ENCODE assay signal across 17 cellular contexts in genomic region chr17:9200699-9201359, GRCh38.
DNase-seq lines count a peak whose midpoint lies in the region; ATAC-seq and TF ChIP-seq lines count a peak whose summit lies in the region.
"Had no signal": no experiment of that assay in that cellular context is flagged by ENCODE, and none has a peak within 500 bp of the region (broad histone marks: within the 10 kb centered on the region; RNA-seq: fewer than 3 reads in every experiment).

No MANE protein-coding gene starts in this region.

- intact Hi-C loops in activated naive CD4-positive, alpha-beta T cell treated with anti-CD3 and anti-CD28 coated beads for 36 hours (cut with micrococcal nuclease): no loop called here

- H3K27ac Mint-ChIP-seq in stimulated activated naive B cell treated with anti-CD40 and anti-IgM and Interleukin-4, amounts not matched to agents 10 μg/mL and 1 μg/mL and 100 μg/mL, for 72 hours: peak overlapping the region; percentile 96
- H3K27ac Mint-ChIP-seq in activated naive CD4-positive, alpha-beta T cell treated with anti-CD3 and anti-CD28 coated beads for 36 hours: no peak overlapping the region
- H3K27ac Mint-ChIP-seq: activated T-helper 2 cell treated with anti-CD3 and anti-CD28 coated beads, Interferon-gamma antibody, Interleukin-2, Interleukin-4, amounts not matched to agents 10 μg/mL and 5 μg/mL and 100 μg/mL, durations not matched to agents 14 hours and 24 hours and 36 hours; endodermal cell; natural killer cell treated with Interleukin-12 subunit alpha and Interleukin-12 subunit beta and Interleukin-15 and Interleukin-18, amount 100 ng/mL, for 72 hours had no signal

- H3K27me3 Mint-ChIP-seq in stimulated activated naive B cell treated with anti-CD40 and anti-IgM and Interleukin-4, amounts not matched to agents 10 μg/mL and 1 μg/mL and 100 μg/mL, for 72 hours: no peaks in the 10 kb centered on the region
- H3K27me3 Mint-ChIP-seq in activated naive CD4-positive, alpha-beta T cell treated with anti-CD3 and anti-CD28 coated beads for 36 hours (ENCODE audit: low read depth): peaks cover 2% of the 10 kb centered on the region

- peak; percentile 41 for DNase-seq in stimulated activated naive B cell treated with anti-CD40 and anti-IgM and Interleukin-4, amounts not matched to agents 10 μg/mL and 1 μg/mL and 100 μg/mL, for 72 hours
- DNase-seq in NCI-H1048 (lab: John Stamatoyannopoulos, UW) (no peak), ecto neural progenitor cell (ENCODE audit: low spot score) (no peak)
- no peak for DNase-seq in activated naive CD4-positive, alpha-beta T cell treated with anti-CD3 and anti-CD28 coated beads for 36 hours
- DNase-seq: activated CD4-positive, alpha-beta T cell treated with anti-CD3 and anti-CD28 coated beads for 4 hours; glutamatergic neuron; left cardiac atrium; NCI-H2029 treated with DMSO at 0.1 percent for 48 hours; thyroid gland had no signal

- CTCF ChIA-PET in activated naive CD4-positive, alpha-beta T cell treated with anti-CD3 and anti-CD28 coated beads for 36 hours (lab: Charles Lee): interaction anchor here (0.5 to 1.2 kb wide), 3 partner anchors 15 to 55 kb away, joined by 3 read pairs; no protein-coding TSS in a partner anchor

- H3K9me3 Mint-ChIP-seq in stimulated activated naive B cell treated with anti-CD40 and anti-IgM and Interleukin-4, amounts not matched to agents 10 μg/mL and 1 μg/mL and 100 μg/mL, for 72 hours: peaks cover 0 to 7% of the 10 kb centered on the region in 2 donors
- no peaks in the 10 kb centered on the region for H3K9me3 Mint-ChIP-seq in activated naive CD4-positive, alpha-beta T cell treated with anti-CD3 and anti-CD28 coated beads for 36 hours
- H3K9me3 Mint-ChIP-seq: activated T-helper 2 cell treated with anti-CD3 and anti-CD28 coated beads, Interferon-gamma antibody, Interleukin-2, Interleukin-4, amounts not matched to agents 10 μg/mL and 5 μg/mL and 100 μg/mL, durations not matched to agents 14 hours and 24 hours and 36 hours; natural killer cell treated with Interleukin-12 subunit alpha and Interleukin-12 subunit beta and Interleukin-15 and Interleukin-18, amount 100 ng/mL, for 72 hours had no signal

- ATAC-seq in GM21825 (IDR thresholded peaks at IDR 0.05; ENCODE audit: unreplicated experiment) (peak; percentile 69), HG03196 (IDR thresholded peaks at IDR 0.05; ENCODE audit: unreplicated experiment) (peak; percentile 64)
- peak; percentile 89 for ATAC-seq in stimulated activated naive B cell treated with anti-CD40 and anti-IgM and Interleukin-4, amounts not matched to agents 10 μg/mL and 1 μg/mL and 100 μg/mL, for 72 hours (replicated peaks)
- ATAC-seq: K562; natural killer cell treated with Interleukin-12 subunit alpha and Interleukin-12 subunit beta and Interleukin-15 and Interleukin-18, amount 100 ng/mL, for 72 hours; SK-N-SH treated with all-trans-retinoic acid at 6 μM for 48 hours had no signal

- H3K36me3 Mint-ChIP-seq in stimulated activated naive B cell treated with anti-CD40 and anti-IgM and Interleukin-4, amounts not matched to agents 10 μg/mL and 1 μg/mL and 100 μg/mL, for 72 hours: peaks cover 3 to 5% of the 10 kb centered on the region in 2 donors
- no peaks in the 10 kb centered on the region for H3K36me3 Mint-ChIP-seq in activated naive CD4-positive, alpha-beta T cell treated with anti-CD3 and anti-CD28 coated beads for 36 hours (ENCODE audit: low read depth)
- H3K36me3 Mint-ChIP-seq: natural killer cell treated with Interleukin-12 subunit alpha and Interleukin-12 subunit beta and Interleukin-15 and Interleukin-18, amount 100 ng/mL, for 72 hours had no signal

- peak; percentile 23 for TF ChIP-seq POLR2A in GM19099 (IDR thresholded peaks at IDR 0.05; ENCODE audit: extremely low read depth, insufficient read length, low read depth)

- H3K4me1 Mint-ChIP-seq in stimulated activated naive B cell treated with anti-CD40 and anti-IgM and Interleukin-4, amounts not matched to agents 10 μg/mL and 1 μg/mL and 100 μg/mL, for 72 hours: peaks cover 45 to 62% of the 10 kb centered on the region in 2 donors
- peaks cover 5% of the 10 kb centered on the region for H3K4me1 Mint-ChIP-seq in activated naive CD4-positive, alpha-beta T cell treated with anti-CD3 and anti-CD28 coated beads for 36 hours (ENCODE audit: low read depth)

- H3K4me3 Mint-ChIP-seq in stimulated activated naive B cell treated with anti-CD40 and anti-IgM and Interleukin-4, amounts not matched to agents 10 μg/mL and 1 μg/mL and 100 μg/mL, for 72 hours: peak overlapping the region; percentile 23 to 63
- H3K4me3 Mint-ChIP-seq in activated naive CD4-positive, alpha-beta T cell treated with anti-CD3 and anti-CD28 coated beads for 36 hours: no peak overlapping the region
- H3K4me3 Mint-ChIP-seq: endodermal cell; natural killer cell treated with Interleukin-12 subunit alpha and Interleukin-12 subunit beta and Interleukin-15 and Interleukin-18, amount 100 ng/mL, for 72 hours had no signal
